ENCODE assay signal across 1 cellular context in genomic region chr16:1983544-1984346, GRCh38.
TF ChIP-seq lines count a peak whose summit lies in the region.

TSS of gene GFER (plus strand) at chr16:1984193. CDS start at chr16:1984219, 26 bp downstream.

TF ChIP-seq in GM12878, 131 proteins besides CTCF, POLR2A, EP300 and RAD21 (continued from another document):
- TF ChIP-seq, protein P1, sequence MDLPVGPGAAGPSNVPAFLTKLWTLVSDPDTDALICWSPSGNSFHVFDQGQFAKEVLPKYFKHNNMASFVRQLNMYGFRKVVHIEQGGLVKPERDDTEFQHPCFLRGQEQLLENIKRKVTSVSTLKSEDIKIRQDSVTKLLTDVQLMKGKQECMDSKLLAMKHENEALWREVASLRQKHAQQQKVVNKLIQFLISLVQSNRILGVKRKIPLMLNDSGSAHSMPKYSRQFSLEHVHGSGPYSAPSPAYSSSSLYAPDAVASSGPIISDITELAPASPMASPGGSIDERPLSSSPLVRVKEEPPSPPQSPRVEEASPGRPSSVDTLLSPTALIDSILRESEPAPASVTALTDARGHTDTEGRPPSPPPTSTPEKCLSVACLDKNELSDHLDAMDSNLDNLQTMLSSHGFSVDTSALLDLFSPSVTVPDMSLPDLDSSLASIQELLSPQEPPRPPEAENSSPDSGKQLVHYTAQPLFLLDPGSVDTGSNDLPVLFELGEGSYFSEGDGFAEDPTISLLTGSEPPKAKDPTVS (IDR thresholded peaks at IDR 0.05; ENCODE audit: low read depth, low read length): no peak
- TF ChIP-seq IRF5 (IDR thresholded peaks at IDR 0.05; ENCODE audit: borderline replicate concordance): no peak
- TF ChIP-seq DPF2 (IDR thresholded peaks at IDR 0.05): peak; percentile 74; the same call in 1 of the 2 replicates
- no peak for TF ChIP-seq PML (IDR thresholded peaks at IDR 0.05; ENCODE audit: low read length)
- TF ChIP-seq BCL11A (IDR thresholded peaks at IDR 0.05; ENCODE audit: low read depth, low read length): no peak
- TF ChIP-seq, protein P2, sequence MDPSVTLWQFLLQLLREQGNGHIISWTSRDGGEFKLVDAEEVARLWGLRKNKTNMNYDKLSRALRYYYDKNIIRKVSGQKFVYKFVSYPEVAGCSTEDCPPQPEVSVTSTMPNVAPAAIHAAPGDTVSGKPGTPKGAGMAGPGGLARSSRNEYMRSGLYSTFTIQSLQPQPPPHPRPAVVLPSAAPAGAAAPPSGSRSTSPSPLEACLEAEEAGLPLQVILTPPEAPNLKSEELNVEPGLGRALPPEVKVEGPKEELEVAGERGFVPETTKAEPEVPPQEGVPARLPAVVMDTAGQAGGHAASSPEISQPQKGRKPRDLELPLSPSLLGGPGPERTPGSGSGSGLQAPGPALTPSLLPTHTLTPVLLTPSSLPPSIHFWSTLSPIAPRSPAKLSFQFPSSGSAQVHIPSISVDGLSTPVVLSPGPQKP (IDR thresholded peaks at IDR 0.05; ENCODE audit: low read depth, low read length): no peak
- peak; percentile 88 for TF ChIP-seq LARP7 (IDR thresholded peaks at IDR 0.05)
- TF ChIP-seq FOS (IDR thresholded peaks at IDR 0.05; ENCODE audit: borderline replicate concordance, extremely low read depth, insufficient read length): no peak
- 0 out of 2 replicates have a peak, but pooled peaks have one; percentile 49 for TF ChIP-seq ASH2L (IDR thresholded peaks at IDR 0.05; ENCODE audit: borderline replicate concordance, low read depth)
- TF ChIP-seq SRF (IDR thresholded peaks at IDR 0.05; ENCODE audit: low read depth in 2 of 2, low read length in 2 of 2): no peak
- peak; percentile 99 for TF ChIP-seq SMARCA5 (IDR thresholded peaks at IDR 0.05)
- TF ChIP-seq ZNF207 (IDR thresholded peaks at IDR 0.05; ENCODE audit: borderline replicate concordance): peak; percentile 49; the same call in 1 of the 2 replicates
- peak; percentile 83; the same call in 1 of the 2 replicates for TF ChIP-seq TAF1 (IDR thresholded peaks at IDR 0.05; ENCODE audit: borderline replicate concordance, low read depth, low read length)
- TF ChIP-seq BRCA1 (IDR thresholded peaks at IDR 0.05; ENCODE audit: low read depth, low read length): no peak
- TF ChIP-seq REST (IDR thresholded peaks at IDR 0.05; ENCODE audit: low read depth, low read length): no peak
- TF ChIP-seq, protein P3, sequence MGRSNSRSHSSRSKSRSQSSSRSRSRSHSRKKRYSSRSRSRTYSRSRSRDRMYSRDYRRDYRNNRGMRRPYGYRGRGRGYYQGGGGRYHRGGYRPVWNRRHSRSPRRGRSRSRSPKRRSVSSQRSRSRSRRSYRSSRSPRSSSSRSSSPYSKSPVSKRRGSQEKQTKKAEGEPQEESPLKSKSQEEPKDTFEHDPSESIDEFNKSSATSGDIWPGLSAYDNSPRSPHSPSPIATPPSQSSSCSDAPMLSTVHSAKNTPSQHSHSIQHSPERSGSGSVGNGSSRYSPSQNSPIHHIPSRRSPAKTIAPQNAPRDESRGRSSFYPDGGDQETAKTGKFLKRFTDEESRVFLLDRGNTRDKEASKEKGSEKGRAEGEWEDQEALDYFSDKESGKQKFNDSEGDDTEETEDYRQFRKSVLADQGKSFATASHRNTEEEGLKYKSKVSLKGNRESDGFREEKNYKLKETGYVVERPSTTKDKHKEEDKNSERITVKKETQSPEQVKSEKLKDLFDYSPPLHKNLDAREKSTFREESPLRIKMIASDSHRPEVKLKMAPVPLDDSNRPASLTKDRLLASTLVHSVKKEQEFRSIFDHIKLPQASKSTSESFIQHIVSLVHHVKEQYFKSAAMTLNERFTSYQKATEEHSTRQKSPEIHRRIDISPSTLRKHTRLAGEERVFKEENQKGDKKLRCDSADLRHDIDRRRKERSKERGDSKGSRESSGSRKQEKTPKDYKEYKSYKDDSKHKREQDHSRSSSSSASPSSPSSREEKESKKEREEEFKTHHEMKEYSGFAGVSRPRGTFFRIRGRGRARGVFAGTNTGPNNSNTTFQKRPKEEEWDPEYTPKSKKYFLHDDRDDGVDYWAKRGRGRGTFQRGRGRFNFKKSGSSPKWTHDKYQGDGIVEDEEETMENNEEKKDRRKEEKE (IDR thresholded peaks at IDR 0.05): no peak
- TF ChIP-seq KDM1A (IDR thresholded peaks at IDR 0.05; ENCODE audit: borderline replicate concordance): no peak
- TF ChIP-seq POLR2AphosphoS5 (IDR thresholded peaks at IDR 0.05; ENCODE audit: low read length): no peak
- no peak for TF ChIP-seq SMC3 (IDR thresholded peaks at IDR 0.05; ENCODE audit: borderline replicate concordance, low read length)
- TF ChIP-seq CHD1 (IDR thresholded peaks at IDR 0.05; ENCODE audit: low read depth, low read length): 0 out of 2 replicates have a peak, but pooled peaks have one; percentile 42
- TF ChIP-seq ATF2 (IDR thresholded peaks at IDR 0.05; ENCODE audit: low read length): no peak
- no peak for TF ChIP-seq RCOR1 (conservative IDR thresholded peaks at IDR 0.05; ENCODE audit: low read depth, low read length)
- peak; percentile 67 for TF ChIP-seq ZNF24 (IDR thresholded peaks at IDR 0.05)
- no peak for TF ChIP-seq NRF1 (conservative IDR thresholded peaks at IDR 0.05; ENCODE audit: low read depth, low read length)
- TF ChIP-seq, protein P4, sequence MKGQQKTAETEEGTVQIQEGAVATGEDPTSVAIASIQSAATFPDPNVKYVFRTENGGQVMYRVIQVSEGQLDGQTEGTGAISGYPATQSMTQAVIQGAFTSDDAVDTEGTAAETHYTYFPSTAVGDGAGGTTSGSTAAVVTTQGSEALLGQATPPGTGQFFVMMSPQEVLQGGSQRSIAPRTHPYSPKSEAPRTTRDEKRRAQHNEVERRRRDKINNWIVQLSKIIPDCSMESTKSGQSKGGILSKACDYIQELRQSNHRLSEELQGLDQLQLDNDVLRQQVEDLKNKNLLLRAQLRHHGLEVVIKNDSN (IDR thresholded peaks at IDR 0.05; ENCODE audit: borderline replicate concordance, extremely low read length, insufficient read depth, low read depth, low read length): no peak
- no peak for TF ChIP-seq CREB1 (IDR thresholded peaks at IDR 0.05; ENCODE audit: low read depth)
- TF ChIP-seq RFX5 (IDR thresholded peaks at IDR 0.05; ENCODE audit: low read depth, low read length): no peak
- no peak for TF ChIP-seq MTA3 (IDR thresholded peaks at IDR 0.05; ENCODE audit: borderline replicate concordance, low read length)
- no peak for TF ChIP-seq HDGF (IDR thresholded peaks at IDR 0.05)
- TF ChIP-seq, protein P5, sequence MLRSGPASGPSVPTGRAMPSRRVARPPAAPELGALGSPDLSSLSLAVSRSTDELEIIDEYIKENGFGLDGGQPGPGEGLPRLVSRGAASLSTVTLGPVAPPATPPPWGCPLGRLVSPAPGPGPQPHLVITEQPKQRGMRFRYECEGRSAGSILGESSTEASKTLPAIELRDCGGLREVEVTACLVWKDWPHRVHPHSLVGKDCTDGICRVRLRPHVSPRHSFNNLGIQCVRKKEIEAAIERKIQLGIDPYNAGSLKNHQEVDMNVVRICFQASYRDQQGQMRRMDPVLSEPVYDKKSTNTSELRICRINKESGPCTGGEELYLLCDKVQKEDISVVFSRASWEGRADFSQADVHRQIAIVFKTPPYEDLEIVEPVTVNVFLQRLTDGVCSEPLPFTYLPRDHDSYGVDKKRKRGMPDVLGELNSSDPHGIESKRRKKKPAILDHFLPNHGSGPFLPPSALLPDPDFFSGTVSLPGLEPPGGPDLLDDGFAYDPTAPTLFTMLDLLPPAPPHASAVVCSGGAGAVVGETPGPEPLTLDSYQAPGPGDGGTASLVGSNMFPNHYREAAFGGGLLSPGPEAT (IDR thresholded peaks at IDR 0.05; ENCODE audit: low read depth): no peak
- TF ChIP-seq MYB (IDR thresholded peaks at IDR 0.05; ENCODE audit: borderline replicate concordance, low read depth, low read length): no peak
- peak; percentile 50 for TF ChIP-seq BCL3 (IDR thresholded peaks at IDR 0.05; ENCODE audit: borderline replicate concordance, insufficient read depth, low read depth, low read length, poor library complexity, severe bottlenecking)
- no peak for TF ChIP-seq RAD51 (IDR thresholded peaks at IDR 0.05)
